1 cellular context compared by ENCODE assay signal in the genomic region with DNA sequence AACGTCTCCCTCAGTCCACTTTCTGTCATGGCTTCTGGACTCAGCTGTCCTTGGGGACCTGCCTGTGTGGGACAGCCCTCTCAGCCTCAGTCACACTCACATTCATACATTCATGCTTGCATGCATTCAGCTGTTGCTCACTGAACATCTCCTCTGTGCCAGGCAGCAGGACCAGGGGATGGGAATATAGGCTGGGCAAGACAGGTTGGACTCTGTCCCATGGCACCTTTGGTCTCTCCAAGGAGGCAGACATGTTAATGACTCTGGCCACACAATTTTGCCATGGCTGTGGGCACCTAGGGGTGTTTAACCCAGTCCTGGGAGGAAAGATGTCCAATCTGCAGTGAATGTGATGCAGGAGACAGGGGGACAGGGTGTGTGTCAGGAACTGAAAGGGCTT.
TF ChIP-seq lines count a peak whose summit lies in the region.

No MANE protein-coding gene starts in this region.

TF ChIP-seq in HepG2, 621 proteins besides CTCF, POLR2A, EP300 and RAD21:
- TF ChIP-seq ZSCAN22 (CRISPR knock-in tag; IDR thresholded peaks at IDR 0.05) (no peak), ZNF317 (CRISPR knock-in tag; IDR thresholded peaks at IDR 0.05) (no peak), SP4 (CRISPR knock-in tag; IDR thresholded peaks at IDR 0.05) (no peak), HNRNPL (IDR thresholded peaks at IDR 0.05; ENCODE audit: low read depth, low read length) (no peak), ZNF674 (CRISPR knock-in tag; IDR thresholded peaks at IDR 0.05; ENCODE audit: low read depth) (no peak), SRY (CRISPR knock-in tag; IDR thresholded peaks at IDR 0.05) (no peak), ZNF282 (IDR thresholded peaks at IDR 0.05; ENCODE audit: partially characterized antibody) (no peak), PLRG1 (conservative IDR thresholded peaks at IDR 0.05) (no peak), SIN3B (IDR thresholded peaks at IDR 0.05; ENCODE audit: low read length) (no peak), HOXA7 (CRISPR knock-in tag; IDR thresholded peaks at IDR 0.05) (no peak)
- TF ChIP-seq, protein P1, sequence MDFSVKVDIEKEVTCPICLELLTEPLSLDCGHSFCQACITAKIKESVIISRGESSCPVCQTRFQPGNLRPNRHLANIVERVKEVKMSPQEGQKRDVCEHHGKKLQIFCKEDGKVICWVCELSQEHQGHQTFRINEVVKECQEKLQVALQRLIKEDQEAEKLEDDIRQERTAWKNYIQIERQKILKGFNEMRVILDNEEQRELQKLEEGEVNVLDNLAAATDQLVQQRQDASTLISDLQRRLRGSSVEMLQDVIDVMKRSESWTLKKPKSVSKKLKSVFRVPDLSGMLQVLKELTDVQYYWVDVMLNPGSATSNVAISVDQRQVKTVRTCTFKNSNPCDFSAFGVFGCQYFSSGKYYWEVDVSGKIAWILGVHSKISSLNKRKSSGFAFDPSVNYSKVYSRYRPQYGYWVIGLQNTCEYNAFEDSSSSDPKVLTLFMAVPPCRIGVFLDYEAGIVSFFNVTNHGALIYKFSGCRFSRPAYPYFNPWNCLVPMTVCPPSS (IDR thresholded peaks at IDR 0.05) = no peak
- TF ChIP-seq, protein P2, sequence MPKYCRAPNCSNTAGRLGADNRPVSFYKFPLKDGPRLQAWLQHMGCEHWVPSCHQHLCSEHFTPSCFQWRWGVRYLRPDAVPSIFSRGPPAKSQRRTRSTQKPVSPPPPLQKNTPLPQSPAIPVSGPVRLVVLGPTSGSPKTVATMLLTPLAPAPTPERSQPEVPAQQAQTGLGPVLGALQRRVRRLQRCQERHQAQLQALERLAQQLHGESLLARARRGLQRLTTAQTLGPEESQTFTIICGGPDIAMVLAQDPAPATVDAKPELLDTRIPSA (CRISPR knock-in tag; IDR thresholded peaks at IDR 0.05; ENCODE audit: borderline replicate concordance) = no peak
